11 cellular contexts compared by ENCODE assay signal in genomic region chr18:45793295-45793965, GRCh38. TPM values are rescaled to one million over a fixed set of nuclear protein-coding genes. Genes with fewer than 3 reads are reported as not detected.
DNase-seq lines count a peak whose midpoint lies in the region; ATAC-seq and TF ChIP-seq lines count a peak whose summit lies in the region.
"Had no signal": no experiment of that assay in that cellular context is flagged by ENCODE, and none has a peak within 500 bp of the region (broad histone marks: within the 10 kb centered on the region; RNA-seq: fewer than 3 reads in every experiment).

No MANE protein-coding gene starts in this region.

- POLR2A ChIA-PET in HCT116 (lab: Charles Lee): interaction anchor here (1.0 kb wide), 1 partner anchor 18 kb away, joined by 3 read pairs; no protein-coding TSS in a partner anchor

- H3K36me3 ChIP-seq in HCT116 (ENCODE audit: control insufficient read depth in 1 of 2, insufficient read depth in 2 of 2, low read length in 2 of 2): no peaks in the 10 kb centered on the region
- H3K36me3 ChIP-seq: BLaER1 treated with 17β-estradiol and CSF1 and Interleukin-3, amounts not matched to agents 10 nM and 100 nM had no signal

- no peak overlapping the region for H3K4me3 ChIP-seq in HCT116 (replicated peaks in 1 of 2; ENCODE audit: low read depth in 1 of 2, low read length in 2 of 2)
- H3K4me3 ChIP-seq in fibroblast of pulmonary artery (replicated peaks; ENCODE audit: low read depth, low read length): no peak overlapping the region
- H3K4me3 ChIP-seq: BLaER1 treated with 17β-estradiol and CSF1 and Interleukin-3, amounts not matched to agents 10 nM and 100 nM; dorsolateral prefrontal cortex; lung had no signal

- no TSS peak for BruUV-seq in HCT116 (replicated peaks; lab: Mats Ljungman, UMichigan)

- TF ChIP-seq RAD21 in HCT116 (IDR thresholded peaks at IDR 0.05; ENCODE audit: low read depth): peak; percentile 20; the same call in 1 of the 2 replicates

- H4K20me1 ChIP-seq in HCT116 (ENCODE audit: insufficient read depth): no peaks in the 10 kb centered on the region
- H4K20me1 ChIP-seq: BLaER1 treated with 17β-estradiol and CSF1 and Interleukin-3, amounts not matched to agents 10 nM and 100 nM had no signal

- peak overlapping the region; percentile 37 for H2AFZ ChIP-seq in HCT116 (ENCODE audit: low read depth, low read length, poor library complexity, severe bottlenecking)

- H3K9ac ChIP-seq in HCT116 (ENCODE audit: low read length): peak overlapping the region; percentile 7; the same call in 1 of the 2 replicates
- H3K9ac ChIP-seq: BLaER1 treated with 17β-estradiol and CSF1 and Interleukin-3, amounts not matched to agents 10 nM and 100 nM had no signal

- RAD21 ChIA-PET in HCT116 (lab: Charles Lee; ENCODE audit: low non-redundant PET in 1 of 2, low total read pairs in 2 of 2, uncharacterized antibody in 2 of 2, unreplicated experiment in 2 of 2): no interaction called here

- ATAC-seq in HCT116: peak; percentile 91
- ATAC-seq in SK-N-SH treated with all-trans-retinoic acid at 6 μM for 48 hours: peak; percentile 75
- no peak for ATAC-seq in HG03354 (IDR thresholded peaks at IDR 0.05; ENCODE audit: poor library complexity, severe bottlenecking, unreplicated experiment)
- no peak for ATAC-seq in GM21786 (IDR thresholded peaks at IDR 0.05; ENCODE audit: unreplicated experiment)
- ATAC-seq in GM21619 (IDR thresholded peaks at IDR 0.05; ENCODE audit: unreplicated experiment): no peak

- H3K4me1 ChIP-seq in HCT116 (ENCODE audit: control insufficient read depth in 1 of 2, insufficient read depth in 2 of 2, low read length in 2 of 2): peaks cover 8 to 16% of the 10 kb centered on the region in 2 experiments

- no peak for TF ChIP-seq CTCF in HCT116 (IDR thresholded peaks at IDR 0.05 in 2 of 3, conservative IDR thresholded peaks at IDR 0.05 in 1 of 3; ENCODE audit: borderline replicate concordance in 1 of 3, insufficient read depth in 1 of 3, low read depth in 2 of 3, low read length in 2 of 3)
- no peak for TF ChIP-seq CTCF in fibroblast of pulmonary artery (IDR thresholded peaks at IDR 0.05; ENCODE audit: low read length, missing control alignments)

- no peak for TF ChIP-seq POLR2A in HCT116 (IDR thresholded peaks at IDR 0.05; ENCODE audit: borderline replicate concordance, extremely low read depth, insufficient read depth, insufficient read length)

- H3K79me2 ChIP-seq in HCT116 (ENCODE audit: insufficient read depth, low read length): no peaks in the 10 kb centered on the region

- no peaks in the 10 kb centered on the region for H3K9me2 ChIP-seq in HCT116 (ENCODE audit: insufficient read depth)

- DNase-seq in A172 (ENCODE audit: low spot score) (peak; percentile 89), HCT116 (ENCODE audit: low read depth, low spot score) (peak; percentile 75), fibroblast of pulmonary artery (ENCODE audit: low read depth) (peak; percentile 81), globus pallidus (ENCODE audit: low spot score) (no peak)
- DNase-seq: dorsolateral prefrontal cortex had no signal

- intact Hi-C loops in HCT116 (cut with micrococcal nuclease): no loop called here

- CTCF ChIA-PET in HCT116 (lab: Charles Lee): no interaction called here

- peak overlapping the region; percentile 51 for H3K4me2 ChIP-seq in HCT116 (ENCODE audit: low read length)

- H3K27me3 ChIP-seq in HCT116 (ENCODE audit: insufficient read depth, low read length): no peaks in the 10 kb centered on the region
- H3K27me3 ChIP-seq: BLaER1 treated with 17β-estradiol and CSF1 and Interleukin-3, amounts not matched to agents 10 nM and 100 nM; dorsolateral prefrontal cortex had no signal

- peak overlapping the region; percentile 35; the same call in 1 of the 2 replicates for H3K27ac ChIP-seq in HCT116 (ENCODE audit: low read depth, low read length)
- H3K27ac ChIP-seq: BLaER1 treated with 17β-estradiol and CSF1 and Interleukin-3, amounts not matched to agents 10 nM and 100 nM; dorsolateral prefrontal cortex had no signal

- H3K9me3 ChIP-seq in HCT116 (ENCODE audit: control insufficient read depth in 1 of 2, insufficient read depth in 1 of 2, low read depth in 1 of 2, low read length in 2 of 2): no peaks in the 10 kb centered on the region

TF ChIP-seq in HCT116, 20 proteins besides CTCF, POLR2A, EP300 and RAD21 (continues in another document):
- TF ChIP-seq REST (IDR thresholded peaks at IDR 0.05; ENCODE audit: low read depth) (no peak), TCF7L2 (IDR thresholded peaks at IDR 0.05; ENCODE audit: borderline replicate concordance, extremely low read depth, insufficient read depth, insufficient read length) (no peak), POLR2AphosphoS5 (IDR thresholded peaks at IDR 0.05; ENCODE audit: low read depth, low read length) (peak; percentile 27; the same call in 1 of the 2 replicates), CEBPB (IDR thresholded peaks at IDR 0.05; ENCODE audit: low read depth) (peak; percentile 99), ATF3 (IDR thresholded peaks at IDR 0.05) (no peak), EZH2 (IDR thresholded peaks at IDR 0.05) (no peak), YY1 (IDR thresholded peaks at IDR 0.05; ENCODE audit: extremely low read depth, insufficient replicate concordance, low read depth, low read length) (peak; percentile 4), EZH2phosphoT487 (IDR thresholded peaks at IDR 0.05; ENCODE audit: borderline replicate concordance) (no peak)

TF ChIP-seq in SK-N-SH treated with all-trans-retinoic acid at 6 μM for 48 hours, 23 proteins besides CTCF, POLR2A, EP300 and RAD21:
- TF ChIP-seq CSDC2 (CRISPR knock-in tag; IDR thresholded peaks at IDR 0.05): no peak
- no peak for TF ChIP-seq GLIS3 (CRISPR knock-in tag; IDR thresholded peaks at IDR 0.05)
- TF ChIP-seq POU6F1 (CRISPR knock-in tag; IDR thresholded peaks at IDR 0.05; ENCODE audit: borderline replicate concordance, low read depth): no peak
- TF ChIP-seq ESRRG (CRISPR knock-in tag; IDR thresholded peaks at IDR 0.05): no peak
- TF ChIP-seq ZNF70 (CRISPR knock-in tag; IDR thresholded peaks at IDR 0.05): no peak
- TF ChIP-seq PATZ1 (CRISPR knock-in tag; IDR thresholded peaks at IDR 0.05; ENCODE audit: borderline replicate concordance): no peak
- TF ChIP-seq TOX (CRISPR knock-in tag; IDR thresholded peaks at IDR 0.05; ENCODE audit: borderline replicate concordance): no peak
- TF ChIP-seq TCF4 (CRISPR knock-in tag; IDR thresholded peaks at IDR 0.05; ENCODE audit: borderline replicate concordance): no peak
- no peak for TF ChIP-seq OSR1 (CRISPR knock-in tag; IDR thresholded peaks at IDR 0.05)

RNA-seq across cellular contexts. Expression of gene SIGLEC15, which starts 32.0 kb away (rescaled TPM):
- 0.07 and 0.12 TPM in 2 replicates for total RNA-seq in A172 (2014; rRNA removed; shearing (Covaris generic))
- not detected for total RNA-seq in HCT116 (2021; ENCODE audit: unreplicated experiment)
- not detected in 2 replicates for polyA plus RNA-seq in HCT116 (2012)

Comparison
In these comparisons a context has a peak if more than half of its experiments do, and no peak if none do; other contexts are left out.
1. ATAC-seq: peak in HCT116 (single experiment) and SK-N-SH treated with all-trans-retinoic acid at 6 μM for 48 hours (single experiment); none in HG03354 (single experiment), GM21786 (single experiment) and GM21619 (single experiment).